1 cellular context compared by ENCODE assay signal in the genomic region with DNA sequence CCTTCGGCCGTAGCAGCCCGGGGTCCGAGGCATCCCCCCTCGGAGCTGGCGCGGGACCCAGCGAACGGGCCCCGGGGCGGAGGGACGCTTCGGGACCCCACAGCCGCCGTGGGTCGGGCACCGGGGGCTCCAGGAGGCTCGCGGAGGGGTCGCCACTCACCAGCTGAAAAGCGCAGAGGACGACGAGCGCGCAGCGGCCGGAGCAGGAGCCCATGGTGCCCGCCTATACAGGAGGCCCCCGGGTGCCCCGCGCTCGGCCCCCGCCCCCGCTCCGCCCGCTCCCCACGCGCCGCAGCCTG.
TF ChIP-seq lines count a peak whose summit lies in the region.

TSS of gene NKAIN4 (minus strand) at position 227 of the 299 bp plus-strand sequence. CDS start at position 214, 13 bp downstream.

TF ChIP-seq in H1, 55 proteins besides CTCF, POLR2A, EP300 and RAD21:
- TF ChIP-seq KDM4A (IDR thresholded peaks at IDR 0.05; ENCODE audit: low read depth, low read length, severe bottlenecking) (peak; percentile 2), POU5F1 (IDR thresholded peaks at IDR 0.05; ENCODE audit: low read depth, low read length) (no peak), KDM5A (IDR thresholded peaks at IDR 0.05; ENCODE audit: low read length) (no peak), RBBP5 (IDR thresholded peaks at IDR 0.05; ENCODE audit: borderline replicate concordance, low read depth, low read length) (0 out of 2 replicates have a peak, but pooled peaks have one; percentile 1), SIN3A (conservative IDR thresholded peaks at IDR 0.05 in 1 of 2, IDR thresholded peaks at IDR 0.05 in 1 of 2; ENCODE audit: low read depth in 1 of 2, low read length in 2 of 2) (0 out of 4 replicates have a peak, but pooled peaks of 1 of the 2 experiments have one; percentile 0)
- TF ChIP-seq, protein P1, sequence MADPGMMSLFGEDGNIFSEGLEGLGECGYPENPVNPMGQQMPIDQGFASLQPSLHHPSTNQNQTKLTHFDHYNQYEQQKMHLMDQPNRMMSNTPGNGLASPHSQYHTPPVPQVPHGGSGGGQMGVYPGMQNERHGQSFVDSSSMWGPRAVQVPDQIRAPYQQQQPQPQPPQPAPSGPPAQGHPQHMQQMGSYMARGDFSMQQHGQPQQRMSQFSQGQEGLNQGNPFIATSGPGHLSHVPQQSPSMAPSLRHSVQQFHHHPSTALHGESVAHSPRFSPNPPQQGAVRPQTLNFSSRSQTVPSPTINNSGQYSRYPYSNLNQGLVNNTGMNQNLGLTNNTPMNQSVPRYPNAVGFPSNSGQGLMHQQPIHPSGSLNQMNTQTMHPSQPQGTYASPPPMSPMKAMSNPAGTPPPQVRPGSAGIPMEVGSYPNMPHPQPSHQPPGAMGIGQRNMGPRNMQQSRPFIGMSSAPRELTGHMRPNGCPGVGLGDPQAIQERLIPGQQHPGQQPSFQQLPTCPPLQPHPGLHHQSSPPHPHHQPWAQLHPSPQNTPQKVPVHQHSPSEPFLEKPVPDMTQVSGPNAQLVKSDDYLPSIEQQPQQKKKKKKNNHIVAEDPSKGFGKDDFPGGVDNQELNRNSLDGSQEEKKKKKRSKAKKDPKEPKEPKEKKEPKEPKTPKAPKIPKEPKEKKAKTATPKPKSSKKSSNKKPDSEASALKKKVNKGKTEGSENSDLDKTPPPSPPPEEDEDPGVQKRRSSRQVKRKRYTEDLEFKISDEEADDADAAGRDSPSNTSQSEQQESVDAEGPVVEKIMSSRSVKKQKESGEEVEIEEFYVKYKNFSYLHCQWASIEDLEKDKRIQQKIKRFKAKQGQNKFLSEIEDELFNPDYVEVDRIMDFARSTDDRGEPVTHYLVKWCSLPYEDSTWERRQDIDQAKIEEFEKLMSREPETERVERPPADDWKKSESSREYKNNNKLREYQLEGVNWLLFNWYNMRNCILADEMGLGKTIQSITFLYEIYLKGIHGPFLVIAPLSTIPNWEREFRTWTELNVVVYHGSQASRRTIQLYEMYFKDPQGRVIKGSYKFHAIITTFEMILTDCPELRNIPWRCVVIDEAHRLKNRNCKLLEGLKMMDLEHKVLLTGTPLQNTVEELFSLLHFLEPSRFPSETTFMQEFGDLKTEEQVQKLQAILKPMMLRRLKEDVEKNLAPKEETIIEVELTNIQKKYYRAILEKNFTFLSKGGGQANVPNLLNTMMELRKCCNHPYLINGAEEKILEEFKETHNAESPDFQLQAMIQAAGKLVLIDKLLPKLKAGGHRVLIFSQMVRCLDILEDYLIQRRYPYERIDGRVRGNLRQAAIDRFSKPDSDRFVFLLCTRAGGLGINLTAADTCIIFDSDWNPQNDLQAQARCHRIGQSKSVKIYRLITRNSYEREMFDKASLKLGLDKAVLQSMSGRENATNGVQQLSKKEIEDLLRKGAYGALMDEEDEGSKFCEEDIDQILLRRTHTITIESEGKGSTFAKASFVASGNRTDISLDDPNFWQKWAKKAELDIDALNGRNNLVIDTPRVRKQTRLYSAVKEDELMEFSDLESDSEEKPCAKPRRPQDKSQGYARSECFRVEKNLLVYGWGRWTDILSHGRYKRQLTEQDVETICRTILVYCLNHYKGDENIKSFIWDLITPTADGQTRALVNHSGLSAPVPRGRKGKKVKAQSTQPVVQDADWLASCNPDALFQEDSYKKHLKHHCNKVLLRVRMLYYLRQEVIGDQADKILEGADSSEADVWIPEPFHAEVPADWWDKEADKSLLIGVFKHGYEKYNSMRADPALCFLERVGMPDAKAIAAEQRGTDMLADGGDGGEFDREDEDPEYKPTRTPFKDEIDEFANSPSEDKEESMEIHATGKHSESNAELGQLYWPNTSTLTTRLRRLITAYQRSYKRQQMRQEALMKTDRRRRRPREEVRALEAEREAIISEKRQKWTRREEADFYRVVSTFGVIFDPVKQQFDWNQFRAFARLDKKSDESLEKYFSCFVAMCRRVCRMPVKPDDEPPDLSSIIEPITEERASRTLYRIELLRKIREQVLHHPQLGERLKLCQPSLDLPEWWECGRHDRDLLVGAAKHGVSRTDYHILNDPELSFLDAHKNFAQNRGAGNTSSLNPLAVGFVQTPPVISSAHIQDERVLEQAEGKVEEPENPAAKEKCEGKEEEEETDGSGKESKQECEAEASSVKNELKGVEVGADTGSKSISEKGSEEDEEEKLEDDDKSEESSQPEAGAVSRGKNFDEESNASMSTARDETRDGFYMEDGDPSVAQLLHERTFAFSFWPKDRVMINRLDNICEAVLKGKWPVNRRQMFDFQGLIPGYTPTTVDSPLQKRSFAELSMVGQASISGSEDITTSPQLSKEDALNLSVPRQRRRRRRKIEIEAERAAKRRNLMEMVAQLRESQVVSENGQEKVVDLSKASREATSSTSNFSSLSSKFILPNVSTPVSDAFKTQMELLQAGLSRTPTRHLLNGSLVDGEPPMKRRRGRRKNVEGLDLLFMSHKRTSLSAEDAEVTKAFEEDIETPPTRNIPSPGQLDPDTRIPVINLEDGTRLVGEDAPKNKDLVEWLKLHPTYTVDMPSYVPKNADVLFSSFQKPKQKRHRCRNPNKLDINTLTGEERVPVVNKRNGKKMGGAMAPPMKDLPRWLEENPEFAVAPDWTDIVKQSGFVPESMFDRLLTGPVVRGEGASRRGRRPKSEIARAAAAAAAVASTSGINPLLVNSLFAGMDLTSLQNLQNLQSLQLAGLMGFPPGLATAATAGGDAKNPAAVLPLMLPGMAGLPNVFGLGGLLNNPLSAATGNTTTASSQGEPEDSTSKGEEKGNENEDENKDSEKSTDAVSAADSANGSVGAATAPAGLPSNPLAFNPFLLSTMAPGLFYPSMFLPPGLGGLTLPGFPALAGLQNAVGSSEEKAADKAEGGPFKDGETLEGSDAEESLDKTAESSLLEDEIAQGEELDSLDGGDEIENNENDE (IDR thresholded peaks at IDR 0.05; ENCODE audit: insufficient replicate concordance, low read length), result no peak
TF ChIP-seq in H1: peak in this region for 3.
